Comparison of ENCODE assay signal across 1 cellular context in the genomic region with DNA sequence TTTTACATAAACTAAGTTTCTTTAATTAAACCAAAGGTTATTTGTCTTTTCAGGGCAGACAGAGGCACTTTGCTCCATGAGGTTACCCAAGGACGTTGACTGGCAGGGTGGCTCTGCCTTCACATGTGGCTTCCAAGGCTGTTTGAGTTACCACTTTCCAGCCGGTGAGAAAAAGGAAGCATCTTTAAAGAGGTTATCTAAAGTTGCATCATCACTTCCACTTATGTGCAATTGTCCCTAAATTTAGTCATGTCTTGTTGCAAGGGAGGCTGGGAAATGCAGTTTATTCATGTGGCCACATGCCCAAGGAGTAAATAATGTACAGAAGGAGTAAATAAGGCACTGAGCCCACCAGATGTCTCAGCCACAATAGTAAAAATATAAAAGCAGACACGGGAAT.
TF ChIP-seq lines count a peak whose summit lies in the region.

No MANE protein-coding gene starts in this region.

TF ChIP-seq in K562, 482 proteins besides CTCF, POLR2A, EP300 and RAD21 (continued from another document):
- TF ChIP-seq PBX2 (CRISPR knock-in tag; IDR thresholded peaks at IDR 0.05; ENCODE audit: low read depth) (no peak), PBX2 (tag; conservative IDR thresholded peaks at IDR 0.05; ENCODE audit: low read depth) (no peak), PHF8 (IDR thresholded peaks at IDR 0.05; ENCODE audit: borderline replicate concordance, low read length) (no peak), CEBPG (CRISPR knock-in tag; IDR thresholded peaks at IDR 0.05) (peak; percentile 98), CEBPG (tag; conservative IDR thresholded peaks at IDR 0.05 in 1 of 2, IDR thresholded peaks at IDR 0.05 in 1 of 2) (peak; percentile 98 to 99), SREBF2 (CRISPR knock-in tag; IDR thresholded peaks at IDR 0.05) (no peak), PTRF (tag; IDR thresholded peaks at IDR 0.05) (no peak), ZNF197 (CRISPR knock-in tag; IDR thresholded peaks at IDR 0.05; ENCODE audit: low read depth) (no peak), ADNP (tag; IDR thresholded peaks at IDR 0.05) (no peak), ZNF507 (tag; conservative IDR thresholded peaks at IDR 0.05) (no peak), GTF2A2 (tag; IDR thresholded peaks at IDR 0.05) (no peak)
- TF ChIP-seq, protein P1, sequence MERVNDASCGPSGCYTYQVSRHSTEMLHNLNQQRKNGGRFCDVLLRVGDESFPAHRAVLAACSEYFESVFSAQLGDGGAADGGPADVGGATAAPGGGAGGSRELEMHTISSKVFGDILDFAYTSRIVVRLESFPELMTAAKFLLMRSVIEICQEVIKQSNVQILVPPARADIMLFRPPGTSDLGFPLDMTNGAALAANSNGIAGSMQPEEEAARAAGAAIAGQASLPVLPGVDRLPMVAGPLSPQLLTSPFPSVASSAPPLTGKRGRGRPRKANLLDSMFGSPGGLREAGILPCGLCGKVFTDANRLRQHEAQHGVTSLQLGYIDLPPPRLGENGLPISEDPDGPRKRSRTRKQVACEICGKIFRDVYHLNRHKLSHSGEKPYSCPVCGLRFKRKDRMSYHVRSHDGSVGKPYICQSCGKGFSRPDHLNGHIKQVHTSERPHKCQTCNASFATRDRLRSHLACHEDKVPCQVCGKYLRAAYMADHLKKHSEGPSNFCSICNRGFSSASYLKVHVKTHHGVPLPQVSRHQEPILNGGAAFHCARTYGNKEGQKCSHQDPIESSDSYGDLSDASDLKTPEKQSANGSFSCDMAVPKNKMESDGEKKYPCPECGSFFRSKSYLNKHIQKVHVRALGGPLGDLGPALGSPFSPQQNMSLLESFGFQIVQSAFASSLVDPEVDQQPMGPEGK (CRISPR knock-in tag; IDR thresholded peaks at IDR 0.05; ENCODE audit: borderline replicate concordance) = no peak
- TF ChIP-seq, protein P2, sequence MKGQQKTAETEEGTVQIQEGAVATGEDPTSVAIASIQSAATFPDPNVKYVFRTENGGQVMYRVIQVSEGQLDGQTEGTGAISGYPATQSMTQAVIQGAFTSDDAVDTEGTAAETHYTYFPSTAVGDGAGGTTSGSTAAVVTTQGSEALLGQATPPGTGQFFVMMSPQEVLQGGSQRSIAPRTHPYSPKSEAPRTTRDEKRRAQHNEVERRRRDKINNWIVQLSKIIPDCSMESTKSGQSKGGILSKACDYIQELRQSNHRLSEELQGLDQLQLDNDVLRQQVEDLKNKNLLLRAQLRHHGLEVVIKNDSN (CRISPR knock-in tag; IDR thresholded peaks at IDR 0.05) = peak; percentile 41; the same call in 1 of the 2 replicates
- TF ChIP-seq, protein P3, sequence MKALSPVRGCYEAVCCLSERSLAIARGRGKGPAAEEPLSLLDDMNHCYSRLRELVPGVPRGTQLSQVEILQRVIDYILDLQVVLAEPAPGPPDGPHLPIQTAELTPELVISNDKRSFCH (CRISPR knock-in tag; IDR thresholded peaks at IDR 0.05) = no peak
- TF ChIP-seq, protein P3 (tag; IDR thresholded peaks at IDR 0.05) = no peak
